10 cellular contexts compared by ENCODE assay signal in genomic region chr11:68436985-68437926, GRCh38. TPM values are rescaled to one million over a fixed set of nuclear protein-coding genes. Genes with fewer than 3 reads are reported as not detected.
DNase-seq lines count a peak whose midpoint lies in the region; ATAC-seq and TF ChIP-seq lines count a peak whose summit lies in the region.
"Had no signal": no experiment of that assay in that cellular context is flagged by ENCODE, and none has a peak within 500 bp of the region (broad histone marks: within the 10 kb centered on the region; RNA-seq: fewer than 3 reads in every experiment).

No MANE protein-coding gene starts in this region.

- intact Hi-C loops in sciatic nerve (cut with DNase I) = no loop called here

- no peak for TF ChIP-seq CTCF in foreskin keratinocyte (conservative IDR thresholded peaks at IDR 0.05)

- DNase-seq in H7 = peak; percentile 57
- DNase-seq in foreskin keratinocyte = peak; percentile 31 to 48
- no peak for DNase-seq in sciatic nerve (ENCODE audit: low spot score)
- DNase-seq in NCI-H524 (lab: John Stamatoyannopoulos, UW) = no peak
- no peak for DNase-seq in ureter (ENCODE audit: low spot score)
- no peak for DNase-seq in NCI-H748 treated with DMSO at 0.1 percent for 48 hours (lab: John Stamatoyannopoulos, UW)
- DNase-seq: naive B cell, NCI-H2227 treated with DMSO at 0.1 percent for 48 hours had no signal

- H3K4me1 ChIP-seq in foreskin keratinocyte = peaks cover 5% of the 10 kb centered on the region

- H3K36me3 ChIP-seq in H7 (replicated peaks; ENCODE audit: control insufficient read depth, insufficient read depth, low read length) = peaks cover 15% of the 10 kb centered on the region

- H3K27ac ChIP-seq in foreskin keratinocyte = no peak overlapping the region

- peak; percentile 88 for ATAC-seq in SK-N-SH treated with all-trans-retinoic acid at 6 μM for 48 hours
- peak; percentile 62 for ATAC-seq in foreskin keratinocyte
- peak; percentile 72 for ATAC-seq in sciatic nerve
- no peak for ATAC-seq in HG02571 (IDR thresholded peaks at IDR 0.05; ENCODE audit: unreplicated experiment)

- H3K4me3 ChIP-seq in H7 (ENCODE audit: insufficient read depth, low read depth, low read length) = no peak overlapping the region

- no peaks in the 10 kb centered on the region for H3K27me3 ChIP-seq in H7 (ENCODE audit: control insufficient read depth, insufficient read depth, low read length)
- H3K27me3 ChIP-seq in foreskin keratinocyte = no peaks in the 10 kb centered on the region

TF ChIP-seq in SK-N-SH treated with all-trans-retinoic acid at 6 μM for 48 hours, 23 proteins besides CTCF, POLR2A, EP300 and RAD21:
- TF ChIP-seq, protein P1, sequence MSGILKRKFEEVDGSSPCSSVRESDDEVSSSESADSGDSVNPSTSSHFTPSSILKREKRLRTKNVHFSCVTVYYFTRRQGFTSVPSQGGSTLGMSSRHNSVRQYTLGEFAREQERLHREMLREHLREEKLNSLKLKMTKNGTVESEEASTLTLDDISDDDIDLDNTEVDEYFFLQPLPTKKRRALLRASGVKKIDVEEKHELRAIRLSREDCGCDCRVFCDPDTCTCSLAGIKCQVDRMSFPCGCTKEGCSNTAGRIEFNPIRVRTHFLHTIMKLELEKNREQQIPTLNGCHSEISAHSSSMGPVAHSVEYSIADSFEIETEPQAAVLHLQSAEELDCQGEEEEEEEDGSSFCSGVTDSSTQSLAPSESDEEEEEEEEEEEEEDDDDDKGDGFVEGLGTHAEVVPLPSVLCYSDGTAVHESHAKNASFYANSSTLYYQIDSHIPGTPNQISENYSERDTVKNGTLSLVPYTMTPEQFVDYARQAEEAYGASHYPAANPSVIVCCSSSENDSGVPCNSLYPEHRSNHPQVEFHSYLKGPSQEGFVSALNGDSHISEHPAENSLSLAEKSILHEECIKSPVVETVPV (CRISPR knock-in tag; IDR thresholded peaks at IDR 0.05) = no peak
- TF ChIP-seq GLIS3 (CRISPR knock-in tag; IDR thresholded peaks at IDR 0.05) (no peak), ESRRG (CRISPR knock-in tag; IDR thresholded peaks at IDR 0.05) (no peak), TOX (CRISPR knock-in tag; IDR thresholded peaks at IDR 0.05; ENCODE audit: borderline replicate concordance) (no peak), ZNF565 (CRISPR knock-in tag; conservative IDR thresholded peaks at IDR 0.05; ENCODE audit: low read depth) (no peak), OSR1 (CRISPR knock-in tag; IDR thresholded peaks at IDR 0.05) (no peak), PPARA (CRISPR knock-in tag; IDR thresholded peaks at IDR 0.05; ENCODE audit: borderline replicate concordance) (no peak), ZFP30 (CRISPR knock-in tag; IDR thresholded peaks at IDR 0.05) (no peak), TCF4 (CRISPR knock-in tag; IDR thresholded peaks at IDR 0.05; ENCODE audit: borderline replicate concordance) (no peak), ZNF70 (CRISPR knock-in tag; IDR thresholded peaks at IDR 0.05) (no peak), SNAI2 (CRISPR knock-in tag; IDR thresholded peaks at IDR 0.05) (no peak)
- TF ChIP-seq, protein P2, sequence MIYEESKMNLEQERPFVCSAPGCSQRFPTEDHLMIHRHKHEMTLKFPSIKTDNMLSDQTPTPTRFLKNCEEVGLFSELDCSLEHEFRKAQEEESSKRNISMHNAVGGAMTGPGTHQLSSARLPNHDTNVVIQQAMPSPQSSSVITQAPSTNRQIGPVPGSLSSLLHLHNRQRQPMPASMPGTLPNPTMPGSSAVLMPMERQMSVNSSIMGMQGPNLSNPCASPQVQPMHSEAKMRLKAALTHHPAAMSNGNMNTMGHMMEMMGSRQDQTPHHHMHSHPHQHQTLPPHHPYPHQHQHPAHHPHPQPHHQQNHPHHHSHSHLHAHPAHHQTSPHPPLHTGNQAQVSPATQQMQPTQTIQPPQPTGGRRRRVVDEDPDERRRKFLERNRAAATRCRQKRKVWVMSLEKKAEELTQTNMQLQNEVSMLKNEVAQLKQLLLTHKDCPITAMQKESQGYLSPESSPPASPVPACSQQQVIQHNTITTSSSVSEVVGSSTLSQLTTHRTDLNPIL (CRISPR knock-in tag; IDR thresholded peaks at IDR 0.05; ENCODE audit: low read depth) = no peak
- TF ChIP-seq, protein P3, sequence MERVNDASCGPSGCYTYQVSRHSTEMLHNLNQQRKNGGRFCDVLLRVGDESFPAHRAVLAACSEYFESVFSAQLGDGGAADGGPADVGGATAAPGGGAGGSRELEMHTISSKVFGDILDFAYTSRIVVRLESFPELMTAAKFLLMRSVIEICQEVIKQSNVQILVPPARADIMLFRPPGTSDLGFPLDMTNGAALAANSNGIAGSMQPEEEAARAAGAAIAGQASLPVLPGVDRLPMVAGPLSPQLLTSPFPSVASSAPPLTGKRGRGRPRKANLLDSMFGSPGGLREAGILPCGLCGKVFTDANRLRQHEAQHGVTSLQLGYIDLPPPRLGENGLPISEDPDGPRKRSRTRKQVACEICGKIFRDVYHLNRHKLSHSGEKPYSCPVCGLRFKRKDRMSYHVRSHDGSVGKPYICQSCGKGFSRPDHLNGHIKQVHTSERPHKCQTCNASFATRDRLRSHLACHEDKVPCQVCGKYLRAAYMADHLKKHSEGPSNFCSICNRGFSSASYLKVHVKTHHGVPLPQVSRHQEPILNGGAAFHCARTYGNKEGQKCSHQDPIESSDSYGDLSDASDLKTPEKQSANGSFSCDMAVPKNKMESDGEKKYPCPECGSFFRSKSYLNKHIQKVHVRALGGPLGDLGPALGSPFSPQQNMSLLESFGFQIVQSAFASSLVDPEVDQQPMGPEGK (CRISPR knock-in tag; IDR thresholded peaks at IDR 0.05; ENCODE audit: borderline replicate concordance) = no peak
- TF ChIP-seq, protein P4, sequence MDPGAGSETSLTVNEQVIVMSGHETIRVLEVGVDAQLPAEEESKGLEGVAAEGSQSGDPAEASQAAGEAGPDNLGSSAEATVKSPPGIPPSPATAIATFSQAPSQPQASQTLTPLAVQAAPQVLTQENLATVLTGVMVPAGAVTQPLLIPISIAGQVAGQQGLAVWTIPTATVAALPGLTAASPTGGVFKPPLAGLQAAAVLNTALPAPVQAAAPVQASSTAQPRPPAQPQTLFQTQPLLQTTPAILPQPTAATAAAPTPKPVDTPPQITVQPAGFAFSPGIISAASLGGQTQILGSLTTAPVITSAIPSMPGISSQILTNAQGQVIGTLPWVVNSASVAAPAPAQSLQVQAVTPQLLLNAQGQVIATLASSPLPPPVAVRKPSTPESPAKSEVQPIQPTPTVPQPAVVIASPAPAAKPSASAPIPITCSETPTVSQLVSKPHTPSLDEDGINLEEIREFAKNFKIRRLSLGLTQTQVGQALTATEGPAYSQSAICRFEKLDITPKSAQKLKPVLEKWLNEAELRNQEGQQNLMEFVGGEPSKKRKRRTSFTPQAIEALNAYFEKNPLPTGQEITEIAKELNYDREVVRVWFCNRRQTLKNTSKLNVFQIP (CRISPR knock-in tag; IDR thresholded peaks at IDR 0.05; ENCODE audit: borderline replicate concordance, low read depth) = no peak
- TF ChIP-seq, protein P5, sequence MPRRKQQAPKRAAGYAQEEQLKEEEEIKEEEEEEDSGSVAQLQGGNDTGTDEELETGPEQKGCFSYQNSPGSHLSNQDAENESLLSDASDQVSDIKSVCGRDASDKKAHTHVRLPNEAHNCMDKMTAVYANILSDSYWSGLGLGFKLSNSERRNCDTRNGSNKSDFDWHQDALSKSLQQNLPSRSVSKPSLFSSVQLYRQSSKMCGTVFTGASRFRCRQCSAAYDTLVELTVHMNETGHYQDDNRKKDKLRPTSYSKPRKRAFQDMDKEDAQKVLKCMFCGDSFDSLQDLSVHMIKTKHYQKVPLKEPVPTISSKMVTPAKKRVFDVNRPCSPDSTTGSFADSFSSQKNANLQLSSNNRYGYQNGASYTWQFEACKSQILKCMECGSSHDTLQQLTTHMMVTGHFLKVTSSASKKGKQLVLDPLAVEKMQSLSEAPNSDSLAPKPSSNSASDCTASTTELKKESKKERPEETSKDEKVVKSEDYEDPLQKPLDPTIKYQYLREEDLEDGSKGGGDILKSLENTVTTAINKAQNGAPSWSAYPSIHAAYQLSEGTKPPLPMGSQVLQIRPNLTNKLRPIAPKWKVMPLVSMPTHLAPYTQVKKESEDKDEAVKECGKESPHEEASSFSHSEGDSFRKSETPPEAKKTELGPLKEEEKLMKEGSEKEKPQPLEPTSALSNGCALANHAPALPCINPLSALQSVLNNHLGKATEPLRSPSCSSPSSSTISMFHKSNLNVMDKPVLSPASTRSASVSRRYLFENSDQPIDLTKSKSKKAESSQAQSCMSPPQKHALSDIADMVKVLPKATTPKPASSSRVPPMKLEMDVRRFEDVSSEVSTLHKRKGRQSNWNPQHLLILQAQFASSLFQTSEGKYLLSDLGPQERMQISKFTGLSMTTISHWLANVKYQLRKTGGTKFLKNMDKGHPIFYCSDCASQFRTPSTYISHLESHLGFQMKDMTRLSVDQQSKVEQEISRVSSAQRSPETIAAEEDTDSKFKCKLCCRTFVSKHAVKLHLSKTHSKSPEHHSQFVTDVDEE (CRISPR knock-in tag; IDR thresholded peaks at IDR 0.05) = no peak

RNA-seq across cellular contexts. Expression of gene PPP6R3, which starts 23.3 kb away (rescaled TPM):
- total RNA-seq in H7 (2014; rRNA removed; shearing (Covaris generic)) = 133 and 142 TPM in 2 replicates
- total RNA-seq in foreskin keratinocyte (77.8 and 81.4 TPM in 2 replicates), sciatic nerve (121 TPM), ureter (183 TPM)
- 15.0 and 17.7 TPM in 2 replicates for polyA plus RNA-seq in foreskin keratinocyte

Comparison
In these comparisons a context has a peak if more than half of its experiments do, and no peak if none do; other contexts are left out.
1. DNase-seq: peak in H7 (single experiment) and foreskin keratinocyte (2 of 2); none in sciatic nerve (single experiment), NCI-H524 (0 of 2), ureter (single experiment) and NCI-H748 treated with DMSO at 0.1 percent for 48 hours (single experiment).